10 cellular contexts compared by ENCODE assay signal in genomic region chr10:124657806-124658205, GRCh38.
DNase-seq lines count a peak whose midpoint lies in the region; ATAC-seq and TF ChIP-seq lines count a peak whose summit lies in the region.
"Had no signal": no experiment of that assay in that cellular context is flagged by ENCODE, and none has a peak within 500 bp of the region (broad histone marks: within the 10 kb centered on the region; RNA-seq: fewer than 3 reads in every experiment).

No MANE protein-coding gene starts in this region.

- 20 to 68% (median 39%) methylated on average over 9 of the region's 9 CpGs for WGBS in ovary, 3 donors

- H3K36me3 ChIP-seq in effector memory CD4-positive, alpha-beta T cell (ENCODE audit: control insufficient read depth, insufficient read depth, low read length) = no peaks in the 10 kb centered on the region
- H3K36me3 ChIP-seq in ovary = no peaks in the 10 kb centered on the region

- no peak for ATAC-seq in HG02852 (IDR thresholded peaks at IDR 0.05; ENCODE audit: unreplicated experiment)

- peak overlapping the region; percentile 2 for H3K4me3 ChIP-seq in effector memory CD4-positive, alpha-beta T cell (ENCODE audit: insufficient read depth, low read depth, low read length, poor library complexity, severe bottlenecking)
- H3K4me3 ChIP-seq in ovary = no peak overlapping the region
- H3K4me3 ChIP-seq: MG63 had no signal

- H3K9me3 ChIP-seq in effector memory CD4-positive, alpha-beta T cell (ENCODE audit: control insufficient read depth, low read length) = no peaks in the 10 kb centered on the region
- no peaks in the 10 kb centered on the region for H3K9me3 ChIP-seq in ovary
- H3K9me3 ChIP-seq: MG63 had no signal

- H3K27me3 ChIP-seq in effector memory CD4-positive, alpha-beta T cell (replicated peaks; ENCODE audit: control insufficient read depth, insufficient read depth, low read length, poor library complexity, severe bottlenecking) = no peaks in the 10 kb centered on the region
- H3K27me3 ChIP-seq in ovary = no peaks in the 10 kb centered on the region
- H3K27me3 ChIP-seq: MG63 had no signal

- in situ Hi-C loops in G401 (cut with HindIII; ENCODE audit: low sequenced_read_pairs) = no loop called here

- TF ChIP-seq CTCF in ovary (IDR thresholded peaks at IDR 0.05) = no peak

- peak overlapping the region; percentile 81 for H3K27ac ChIP-seq in effector memory CD4-positive, alpha-beta T cell (ENCODE audit: insufficient read depth, low read length, poor library complexity, severe bottlenecking)
- peak overlapping the region in 1 of 2 donors; percentile 59 for H3K27ac ChIP-seq in ovary

- intact Hi-C loops in ovary (cut with DNase I) = no loop called here

- TF ChIP-seq EP300 in ovary (IDR thresholded peaks at IDR 0.05) = no peak

- peaks cover 84% of the 10 kb centered on the region for H3K4me1 ChIP-seq in effector memory CD4-positive, alpha-beta T cell (ENCODE audit: control insufficient read depth, insufficient read depth, low read length, poor library complexity, severe bottlenecking)
- H3K4me1 ChIP-seq in ovary (ENCODE audit: insufficient read depth) = peaks cover 27% of the 10 kb centered on the region

- DNase-seq in G401 (ENCODE audit: low spot score) = peak; percentile 67
- DNase-seq in RPMI7951 (ENCODE audit: low read depth) = peak; percentile 34
- peak; percentile 52 to 65 (median 53) for DNase-seq in effector memory CD4-positive, alpha-beta T cell
- peak; percentile 59 for DNase-seq in retina
- DNase-seq in pons (ENCODE audit: low spot score) = no peak
- DNase-seq in ovary = no peak
- no peak for DNase-seq in SIG-M5 treated with dmso at 0.1 percent for 504 hours (lab: John Stamatoyannopoulos, UW; ENCODE audit: unreplicated experiment)
- DNase-seq: MG63, SHP77 treated with DMSO at 0.1 percent for 48 hours had no signal

- TF ChIP-seq POLR2A in ovary (IDR thresholded peaks at IDR 0.05) = no peak

Comparison
In these comparisons a context has a peak if more than half of its experiments do, and no peak if none do; other contexts are left out.
1. DNase-seq: peak in G401 (single experiment), RPMI7951 (single experiment), effector memory CD4-positive, alpha-beta T cell (3 of 3) and retina (single experiment); none in pons (single experiment), ovary (0 of 5) and SIG-M5 treated with dmso at 0.1 percent for 504 hours (single experiment).